ENCODE assay signal across 18 cellular contexts in genomic region chr2:173719471-173719870, GRCh38.
A peak's percentile ranks its signal among the peaks of the same experiment; 100 is the strongest.
DNase-seq lines count a peak whose midpoint lies in the region; ATAC-seq, FAIRE-seq and TF ChIP-seq lines count a peak whose summit lies in the region.
"Had no signal": no experiment of that assay in that cellular context is flagged by ENCODE, and none has a peak within 500 bp of the region (broad histone marks: within the 10 kb centered on the region; RNA-seq: fewer than 3 reads in every experiment).

No MANE protein-coding gene starts in this region.

- H3K36me3 ChIP-seq in astrocyte (ENCODE audit: insufficient read depth, low read length) (no peaks in the 10 kb centered on the region), mesendoderm (ENCODE audit: control insufficient read depth, insufficient read depth, low read length) (no peaks in the 10 kb centered on the region), psoas muscle (ENCODE audit: insufficient read depth in 1 of 2, low read depth in 1 of 2) (no peaks in the 10 kb centered on the region)

- H3K36me3 Mint-ChIP-seq in astrocyte (ENCODE audit: low read depth, unreplicated experiment) = no peaks in the 10 kb centered on the region
- no peaks in the 10 kb centered on the region for H3K36me3 Mint-ChIP-seq in activated naive CD4-positive, alpha-beta T cell treated with anti-CD3 and anti-CD28 coated beads, Interleukin-2, amount 10 ng/mL, durations not matched to agents 7 days and 5 days
- H3K36me3 Mint-ChIP-seq: CD4-positive, alpha-beta memory T cell had no signal

- no peak overlapping the region for H2BK120ac ChIP-seq in mesendoderm (ENCODE audit: low read depth, low read length)

- H3K56ac ChIP-seq in mesendoderm (ENCODE audit: low read length) = peak overlapping the region; percentile 2

- no peak overlapping the region for H3K4me3 ChIP-seq in astrocyte (ENCODE audit: insufficient read depth, low read depth, low read length)
- H3K4me3 ChIP-seq in fibroblast of the aortic adventitia (ENCODE audit: low read depth, low read length) = no peak overlapping the region
- H3K4me3 ChIP-seq in mesendoderm (ENCODE audit: low read length) = no peak overlapping the region
- H3K4me3 ChIP-seq in psoas muscle = no peak overlapping the region
- H3K4me3 ChIP-seq: GM12878, GM23338 had no signal

- H3K27me3 ChIP-seq in astrocyte (ENCODE audit: insufficient read depth, low read length) = no peaks in the 10 kb centered on the region
- no peaks in the 10 kb centered on the region for H3K27me3 ChIP-seq in mesendoderm (ENCODE audit: insufficient read depth, low read length, poor library complexity)
- no peaks in the 10 kb centered on the region for H3K27me3 ChIP-seq in psoas muscle (ENCODE audit: insufficient read depth in 3 of 3, low read length in 2 of 3)

- H3K27ac ChIP-seq in astrocyte (ENCODE audit: low read depth, low read length) = no peak overlapping the region
- no peak overlapping the region for H3K27ac ChIP-seq in mesendoderm (ENCODE audit: low read depth, low read length)
- H3K27ac ChIP-seq in psoas muscle = no peak overlapping the region

- FAIRE-seq in astrocyte (lab: Jason Lieb, UNC) = no peak
- FAIRE-seq: GM12878, GM19239 had no signal

- H2AFZ ChIP-seq in astrocyte (ENCODE audit: low read depth, low read length) = no peak overlapping the region
- H2AFZ ChIP-seq: GM23338 had no signal

- no peak overlapping the region for H3K27ac Mint-ChIP-seq in astrocyte (ENCODE audit: unreplicated experiment)
- no peak overlapping the region for H3K27ac Mint-ChIP-seq in activated naive CD4-positive, alpha-beta T cell treated with anti-CD3 and anti-CD28 coated beads, Interleukin-2, amount 10 ng/mL, durations not matched to agents 7 days and 5 days
- H3K27ac Mint-ChIP-seq: CD4-positive, alpha-beta memory T cell; GM23338; H9 had no signal

- intact Hi-C loops in psoas muscle (cut with DNase I) = no loop called here

- H4K8ac ChIP-seq in mesendoderm (ENCODE audit: low read depth, low read length) = no peak overlapping the region

- WGBS in mesendoderm (ENCODE audit: extremely low coverage, insufficient coverage, low lambda C conversion rate) = no CpG with 5 or more reads among the region's 3 CpGs
- 90 to 96% (median 91%) methylated on average over 3 of the region's 3 CpGs for WGBS in psoas muscle, 3 donors

- no peak overlapping the region for H3K23ac ChIP-seq in mesendoderm (ENCODE audit: low read length)

- peak; percentile 4 for DNase-seq in astrocyte (ENCODE audit: low read depth)
- peak; percentile 47 for DNase-seq in fibroblast of the aortic adventitia (ENCODE audit: low read depth)
- peak; percentile 86 for DNase-seq in mesendoderm
- no peak for DNase-seq in NCI-H2029 treated with DMSO at 0.1 percent for 48 hours (lab: John Stamatoyannopoulos, UW)
- DNase-seq in psoas muscle = no peak
- no peak for DNase-seq in activated naive CD4-positive, alpha-beta T cell treated with anti-CD3 and anti-CD28 coated beads, Interleukin-2, amount 10 ng/mL, durations not matched to agents 7 days and 5 days
- DNase-seq: C1 segment of cervical spinal cord; Caco-2; CD4-positive, alpha-beta memory T cell; DMS153; DND-41; GDM1; H9 had no signal

- H2BK15ac ChIP-seq in mesendoderm (replicated peaks; ENCODE audit: low read depth) = no peak overlapping the region

- H3K9ac ChIP-seq in astrocyte (ENCODE audit: low read length) (no peak overlapping the region), mesendoderm (ENCODE audit: low read length) (no peak overlapping the region)

- TF ChIP-seq CTCF in astrocyte (IDR thresholded peaks at IDR 0.05; ENCODE audit: insufficient read depth, low read depth, low read length) = no peak
- no peak for TF ChIP-seq CTCF in fibroblast of the aortic adventitia (IDR thresholded peaks at IDR 0.05; ENCODE audit: insufficient read depth, low read length)
- no peak for TF ChIP-seq CTCF in psoas muscle (IDR thresholded peaks at IDR 0.05)

- H3K79me2 ChIP-seq in astrocyte (ENCODE audit: insufficient read depth, low read length) (no peaks in the 10 kb centered on the region), mesendoderm (ENCODE audit: control insufficient read depth, insufficient read depth, low read length) (no peaks in the 10 kb centered on the region)

- H3K4me3 Mint-ChIP-seq in astrocyte (ENCODE audit: unreplicated experiment) = no peak overlapping the region
- H3K4me3 Mint-ChIP-seq in activated naive CD4-positive, alpha-beta T cell treated with anti-CD3 and anti-CD28 coated beads, Interleukin-2, amount 10 ng/mL, durations not matched to agents 7 days and 5 days = no peak overlapping the region
- H3K4me3 Mint-ChIP-seq: CD4-positive, alpha-beta memory T cell; GM23338; H9 had no signal

- ATAC-seq in GM21447 (IDR thresholded peaks at IDR 0.05; ENCODE audit: unreplicated experiment) = no peak
- ATAC-seq in psoas muscle = no peak
- ATAC-seq: GM12878, GM23338, HCT116 had no signal

- peaks cover 2% of the 10 kb centered on the region for H3K4me1 Mint-ChIP-seq in astrocyte (ENCODE audit: low read depth, unreplicated experiment)
- H3K4me1 Mint-ChIP-seq in activated naive CD4-positive, alpha-beta T cell treated with anti-CD3 and anti-CD28 coated beads, Interleukin-2, amount 10 ng/mL, durations not matched to agents 7 days and 5 days = no peaks in the 10 kb centered on the region
- H3K4me1 Mint-ChIP-seq: CD4-positive, alpha-beta memory T cell; GM23338; H9 had no signal

- H3K27me3 Mint-ChIP-seq in astrocyte (ENCODE audit: low read depth, unreplicated experiment) = peaks cover 9% of the 10 kb centered on the region
- H3K27me3 Mint-ChIP-seq in activated naive CD4-positive, alpha-beta T cell treated with anti-CD3 and anti-CD28 coated beads, Interleukin-2, amount 10 ng/mL, durations not matched to agents 7 days and 5 days = peaks cover 8% of the 10 kb centered on the region

- H3K4me1 ChIP-seq in astrocyte (ENCODE audit: insufficient read depth, low read length) = no peaks in the 10 kb centered on the region
- no peaks in the 10 kb centered on the region for H3K4me1 ChIP-seq in mesendoderm (ENCODE audit: control insufficient read depth, low read depth, low read length)
- H3K4me1 ChIP-seq in psoas muscle = no peaks in the 10 kb centered on the region
- H3K4me1 ChIP-seq: Caco-2 had no signal

- no peak overlapping the region for H3K4ac ChIP-seq in mesendoderm (ENCODE audit: low read depth, low read length)

- no peak overlapping the region for H2BK5ac ChIP-seq in mesendoderm (ENCODE audit: low read length)

- no peak overlapping the region for H2AK5ac ChIP-seq in mesendoderm (ENCODE audit: low read length)

- H3K79me1 ChIP-seq in mesendoderm (ENCODE audit: low read length) = no peaks in the 10 kb centered on the region

- H3K4me2 ChIP-seq in astrocyte (ENCODE audit: low read length) (no peak overlapping the region), mesendoderm (ENCODE audit: low read length) (no peak overlapping the region)
- H3K4me2 ChIP-seq: GM23338 had no signal

- H3K18ac ChIP-seq in mesendoderm (ENCODE audit: low read length) = no peak overlapping the region

- H3K9me3 ChIP-seq in astrocyte (ENCODE audit: insufficient read depth, low read depth, low read length) = no peaks in the 10 kb centered on the region
- H3K9me3 ChIP-seq in psoas muscle = no peaks in the 10 kb centered on the region
- H3K9me3 ChIP-seq: Caco-2 had no signal

- H4K5ac ChIP-seq in mesendoderm (ENCODE audit: low read length) = no peak overlapping the region

- peaks cover 3% of the 10 kb centered on the region for H3K9me3 Mint-ChIP-seq in astrocyte (ENCODE audit: unreplicated experiment)
- no peaks in the 10 kb centered on the region for H3K9me3 Mint-ChIP-seq in activated naive CD4-positive, alpha-beta T cell treated with anti-CD3 and anti-CD28 coated beads, Interleukin-2, amount 10 ng/mL, durations not matched to agents 7 days and 5 days
- H3K9me3 Mint-ChIP-seq: CD4-positive, alpha-beta memory T cell; GM23338; H9 had no signal

- H4K20me1 ChIP-seq in astrocyte (ENCODE audit: insufficient read depth, low read length) = no peaks in the 10 kb centered on the region

- CTCF ChIA-PET in activated naive CD4-positive, alpha-beta T cell treated with anti-CD3 and anti-CD28 coated beads, Interleukin-2, amount 10 ng/mL, durations not matched to agents 7 days and 5 days (lab: Charles Lee) = no interaction called here

Comparison
In these comparisons a context has a peak if more than half of its experiments do, and no peak if none do; other contexts are left out.
1. DNase-seq: peak in astrocyte (single experiment), fibroblast of the aortic adventitia (single experiment) and mesendoderm (single experiment); none in NCI-H2029 treated with DMSO at 0.1 percent for 48 hours (single experiment), psoas muscle (0 of 2) and activated naive CD4-positive, alpha-beta T cell treated with anti-CD3 and anti-CD28 coated beads, Interleukin-2, amount 10 ng/mL, durations not matched to agents 7 days and 5 days (single experiment).